9 cellular contexts compared by ENCODE assay signal in genomic region chr1:35577071-35577998, GRCh38. TPM values are rescaled to one million over a fixed set of nuclear protein-coding genes. Genes with fewer than 3 reads are reported as not detected.
DNase-seq lines count a peak whose midpoint lies in the region; ATAC-seq, FAIRE-seq and TF ChIP-seq lines count a peak whose summit lies in the region.
"Had no signal": no experiment of that assay in that cellular context is flagged by ENCODE, and none has a peak within 500 bp of the region (broad histone marks: within the 10 kb centered on the region; RNA-seq: fewer than 3 reads in every experiment).

No MANE protein-coding gene starts in this region.

- H3K4me2 ChIP-seq in fibroblast of lung (ENCODE audit: extremely low read depth, insufficient read depth, low read length), result peak overlapping the region; percentile 65

- H3K4me3 Mint-ChIP-seq in osteocyte (ENCODE audit: unreplicated experiment), result no peak overlapping the region

- no peaks in the 10 kb centered on the region for H4K20me1 ChIP-seq in fibroblast of lung (ENCODE audit: control insufficient read depth, extremely low read depth, insufficient read depth, low read length)

- H3K4me1 ChIP-seq in fibroblast of lung (ENCODE audit: control insufficient read depth, extremely low read depth, insufficient read depth, low read length) (no peaks in the 10 kb centered on the region), pancreas (no peaks in the 10 kb centered on the region), HAP-1 (no peaks in the 10 kb centered on the region)

- H3K9me3 ChIP-seq in fibroblast of lung (ENCODE audit: control insufficient read depth, insufficient read depth, low read depth, low read length), result no peaks in the 10 kb centered on the region
- H3K9me3 ChIP-seq in pancreas, result no peaks in the 10 kb centered on the region
- H3K9me3 ChIP-seq in HAP-1, result no peaks in the 10 kb centered on the region

- H3K9me3 Mint-ChIP-seq in osteocyte (ENCODE audit: unreplicated experiment), result no peaks in the 10 kb centered on the region

- no peak overlapping the region for H3K27ac Mint-ChIP-seq in osteocyte (ENCODE audit: unreplicated experiment)

- TF ChIP-seq CTCF in GM13977 (IDR thresholded peaks at IDR 0.05; ENCODE audit: extremely low read depth, insufficient read depth, missing control alignments) (peak; percentile 3), fibroblast of lung (conservative IDR thresholded peaks at IDR 0.05 in 1 of 2, IDR thresholded peaks at IDR 0.05 in 1 of 2; ENCODE audit: low read depth in 1 of 2, low read length in 2 of 2) (no peak), pancreas (IDR thresholded peaks at IDR 0.05) (no peak), osteocyte (IDR thresholded peaks at IDR 0.05) (no peak)

- peak; percentile 82 for DNase-seq in GM13977 (ENCODE audit: low spot score)
- peak; percentile 45 for DNase-seq in activated CD8-positive, alpha-beta memory T cell treated with anti-CD3 and anti-CD28 coated beads, Interleukin-2, amount 50 U/mL, for 4 hours
- no peak for DNase-seq in fibroblast of lung (ENCODE audit: low read depth in 2 of 2)
- DNase-seq in pancreas, result no peak
- no peak for DNase-seq in HAP-1 (ENCODE audit: low spot score in 2 of 2)
- no peak for DNase-seq in osteocyte (ENCODE audit: extremely low spot score, unreplicated experiment)

- H3K27ac ChIP-seq in fibroblast of lung (ENCODE audit: insufficient read depth, low read length), result no peak overlapping the region
- no peak overlapping the region for H3K27ac ChIP-seq in pancreas

- in situ Hi-C loops in GM13977 (cut with MboI; ENCODE audit: low pct_unique_long_range_greater_than_20kb, low sequenced_read_pairs, unreplicated experiment) (loop anchor here (10.0 kb wide), 1 partner anchor 137 kb away; the partner anchor contains the start of gene C1orf216), HAP-1 (cut with MboI; ENCODE audit: low sequenced_read_pairs) (no loop called here)

- H3K4me1 Mint-ChIP-seq in osteocyte (ENCODE audit: unreplicated experiment), result peaks cover 10% of the 10 kb centered on the region

- ATAC-seq in HG03520 (IDR thresholded peaks at IDR 0.05; ENCODE audit: unreplicated experiment), result peak; percentile 51
- ATAC-seq in pancreas, result peak in 3 of 4 donors; percentile 25 to 68 (median 55)
- ATAC-seq in HG03045 (IDR thresholded peaks at IDR 0.05; ENCODE audit: unreplicated experiment), result no peak

- no peak for FAIRE-seq in pancreas (lab: Jason Lieb, UNC)
- FAIRE-seq: islet of Langerhans had no signal

- WGBS in pancreas, 2 donors, result 42 to 49% methylated on average over 69 to 70 of the region's 70 CpGs

- H3K27me3 Mint-ChIP-seq in osteocyte (ENCODE audit: unreplicated experiment), result peaks cover 5% of the 10 kb centered on the region

- peak overlapping the region in 3 of 4 experiments; percentile 12 to 22 (median 13) for H3K4me3 ChIP-seq in fibroblast of lung (replicated peaks in 1 of 4; ENCODE audit: control extremely low read depth in 1 of 4, insufficient read depth in 1 of 4, low read depth in 3 of 4, low read length in 4 of 4)
- peak overlapping the region in 3 of 4 donors; percentile 13 to 45 (median 22) for H3K4me3 ChIP-seq in pancreas
- no peak overlapping the region for H3K4me3 ChIP-seq in HAP-1

- H3K79me2 ChIP-seq in fibroblast of lung (ENCODE audit: control insufficient read depth, insufficient read depth, low read length), result no peaks in the 10 kb centered on the region

- no peaks in the 10 kb centered on the region for H3K36me3 Mint-ChIP-seq in osteocyte (ENCODE audit: unreplicated experiment)

- intact Hi-C loops in pancreas (cut with DNase I), result loop anchor here in 1 of 3 donors (10.0 kb wide), 1 partner anchor 147 kb away; no protein-coding TSS in a partner anchor

- H2AFZ ChIP-seq in fibroblast of lung (ENCODE audit: low read length), result peak overlapping the region; percentile 73

- no peak overlapping the region for H3K9ac ChIP-seq in fibroblast of lung (ENCODE audit: insufficient read depth, low read length)

- H3K27me3 ChIP-seq in fibroblast of lung (ENCODE audit: control insufficient read depth, insufficient read depth, low read length), result peaks cover 12% of the 10 kb centered on the region
- no peaks in the 10 kb centered on the region for H3K27me3 ChIP-seq in pancreas
- H3K27me3 ChIP-seq in HAP-1 (ENCODE audit: low read depth), result no peaks in the 10 kb centered on the region

- H3K36me3 ChIP-seq in fibroblast of lung (ENCODE audit: control insufficient read depth, insufficient read depth, low read length) (no peaks in the 10 kb centered on the region), pancreas (no peaks in the 10 kb centered on the region), HAP-1 (replicated peaks) (no peaks in the 10 kb centered on the region)

RNA-seq across cellular contexts. Expression of gene TFAP2E, which starts 4.2 kb away (rescaled TPM):
- total RNA-seq in fibroblast of lung (0.26 and 0.83 TPM in 2 replicates), pancreas (under 1 TPM; 0.08 to 0.87 (median 0.21) TPM), osteocyte (0.35 and 0.57 TPM in 2 replicates)
- polyA plus RNA-seq in fibroblast of lung (0.16 and 0.17 TPM in 2 replicates), pancreas (1 to 10 TPM; 1.1 to 2.0 TPM)
- polyA plus RNA-seq in fibroblast of lung (2012), result 0.39 and 0.43 TPM in 2 replicates
- polyA minus RNA-seq in fibroblast of lung (ENCODE audit: low replicate concordance), result not detected in 2 replicates

RNA-seq across cellular contexts. Expression of gene NCDN, which starts 19.7 kb away (rescaled TPM):
- 20.0 and 33.2 TPM in 2 replicates for total RNA-seq in fibroblast of lung
- polyA plus RNA-seq in fibroblast of lung, result 18.1 and 27.6 TPM in 2 replicates
- polyA plus RNA-seq in fibroblast of lung (2012), result 32.4 and 46.7 TPM in 2 replicates
- 44.6 and 47.5 TPM in 2 replicates for polyA minus RNA-seq in fibroblast of lung (ENCODE audit: low replicate concordance)
- total RNA-seq in pancreas, result 10 to 100 TPM in 1 of 6 donors, 1 to 10 TPM in 5; 4.4 to 12.8 (median 6.9) TPM
- 10 to 100 TPM in 1 of 2 donors, 1 to 10 TPM in 1; 7.4 to 11.0 TPM for polyA plus RNA-seq in pancreas
- 38.3 and 38.7 TPM in 2 replicates for total RNA-seq in osteocyte

RNA-seq across cellular contexts. Expression of gene KIAA0319L, which starts 20.1 kb away (rescaled TPM):
- 38.5 and 65.4 TPM in 2 replicates for total RNA-seq in fibroblast of lung
- 47.6 and 66.1 TPM in 2 replicates for polyA plus RNA-seq in fibroblast of lung
- 23.4 and 32.0 TPM in 2 replicates for polyA plus RNA-seq in fibroblast of lung (2012)
- polyA minus RNA-seq in fibroblast of lung (ENCODE audit: low replicate concordance), result 20.3 and 31.6 TPM in 2 replicates
- total RNA-seq in pancreas, result 10 to 100 TPM; 41.7 to 50.8 (median 45.7) TPM
- polyA plus RNA-seq in pancreas, result 10 to 100 TPM; 22.9 to 37.4 TPM
- total RNA-seq in osteocyte, result 43.6 and 44.9 TPM in 2 replicates

Comparison
In these comparisons a context has a peak if more than half of its experiments do, and no peak if none do; other contexts are left out.
1. DNase-seq: peak in GM13977 (single experiment) and activated CD8-positive, alpha-beta memory T cell treated with anti-CD3 and anti-CD28 coated beads, Interleukin-2, amount 50 U/mL, for 4 hours (single experiment); none in fibroblast of lung (0 of 2), pancreas (0 of 6), HAP-1 (0 of 2) and osteocyte (single experiment).